Comparison of ENCODE assay signal across 9 cellular contexts in genomic region chr1:2213576-2214505, GRCh38. TPM values are rescaled to one million over a fixed set of nuclear protein-coding genes. Genes with fewer than 3 reads are reported as not detected.
DNase-seq lines count a peak whose midpoint lies in the region; ATAC-seq and TF ChIP-seq lines count a peak whose summit lies in the region.
"Had no signal": no experiment of that assay in that cellular context is flagged by ENCODE, and none has a peak within 500 bp of the region (broad histone marks: within the 10 kb centered on the region; RNA-seq: fewer than 3 reads in every experiment).

No MANE protein-coding gene starts in this region.

- peaks cover 3% of the 10 kb centered on the region for H3K9me3 Mint-ChIP-seq in mesothelial cell of epicardium

- H3K9ac ChIP-seq in PC-3 (ENCODE audit: low read length) = peak overlapping the region; percentile 80

- H3K9me3 ChIP-seq in PC-3 (ENCODE audit: low read length) = no peaks in the 10 kb centered on the region
- no peaks in the 10 kb centered on the region for H3K9me3 ChIP-seq in thoracic aorta

- H3K4me2 ChIP-seq in PC-3 (ENCODE audit: low read length) = peak overlapping the region; percentile 74

- peak overlapping the region; percentile 51; the same call in 1 of the 2 replicates for H3K4me3 ChIP-seq in PC-3 (ENCODE audit: low read length)
- H3K4me3 ChIP-seq in thoracic aorta = peak overlapping the region; percentile 69

- peak overlapping the region; percentile 10 for H3K4me3 Mint-ChIP-seq in mesothelial cell of epicardium

- H2AFZ ChIP-seq in PC-3 (ENCODE audit: low read length) = peak overlapping the region; percentile 76; the same call in 1 of the 2 replicates

- BruUV-seq in PC-3 (replicated peaks; lab: Mats Ljungman, UMichigan) = no TSS peak

- H3K79me2 ChIP-seq in PC-3 (ENCODE audit: low read length) = no peaks in the 10 kb centered on the region

- H3F3A ChIP-seq in PC-3 (ENCODE audit: low read length, unreplicated experiment) = no peaks in the 10 kb centered on the region

- peaks cover 25% of the 10 kb centered on the region for H3K4me1 Mint-ChIP-seq in mesothelial cell of epicardium

- H3K36me3 Mint-ChIP-seq in mesothelial cell of epicardium = no peaks in the 10 kb centered on the region

- H3K9me2 ChIP-seq in PC-3 (replicated peaks; ENCODE audit: low read length) = no peaks in the 10 kb centered on the region

- H3K27ac ChIP-seq in PC-3 (ENCODE audit: low read length) (peak overlapping the region; percentile 86), thoracic aorta (peak overlapping the region; percentile 100)

- TF ChIP-seq CTCF in PC-3 (conservative IDR thresholded peaks at IDR 0.05; ENCODE audit: low read depth, low read length) (no peak), mesothelial cell of epicardium (IDR thresholded peaks at IDR 0.05; ENCODE audit: unreplicated experiment) (no peak), thoracic aorta (IDR thresholded peaks at IDR 0.05) (no peak)

- intact Hi-C loops in PC-3 (cut with micrococcal nuclease) = loop anchor here (5.0 kb wide), 1 partner anchor 168 kb away; no protein-coding TSS in a partner anchor

- H4K20me1 ChIP-seq in PC-3 (ENCODE audit: low read length) = no peaks in the 10 kb centered on the region

- no peaks in the 10 kb centered on the region for H3K27me3 ChIP-seq in PC-3 (ENCODE audit: low read length)
- H3K27me3 ChIP-seq in thoracic aorta (replicated peaks; ENCODE audit: insufficient read depth) = no peaks in the 10 kb centered on the region

- POLR2A ChIA-PET in PC-3 (lab: Charles Lee; ENCODE audit: unreplicated experiment) = no interaction called here

- no peak for DNase-seq in PC-3
- peak; percentile 67 for DNase-seq in epidermal melanocyte (ENCODE audit: insufficient read length, low spot score)
- DNase-seq in mesothelial cell of epicardium (ENCODE audit: low spot score in 2 of 2, unreplicated experiment in 2 of 2) = peak in 1 of 2 experiments; percentile 73
- peak; percentile 63 for DNase-seq in thoracic aorta (ENCODE audit: low spot score)
- DNase-seq in stimulated activated CD4-positive, alpha-beta T cell treated with anti-CD3 and anti-CD28 coated beads, Interleukin-4, amount 100 ng/mL, for 1 hour = no peak
- DNase-seq in DMS53 (lab: John Stamatoyannopoulos, UW) = no peak
- DNase-seq in UCSD-AML1 (lab: John Stamatoyannopoulos, UW; ENCODE audit: unreplicated experiment) = no peak
- DNase-seq: activated naive CD4-positive, alpha-beta T cell treated with anti-CD3 and anti-CD28 coated beads, Interleukin-2, amount 50 U/mL, for 16 hours had no signal

- H3K4me1 ChIP-seq in PC-3 (ENCODE audit: insufficient read depth, low read length) (peaks cover 31% of the 10 kb centered on the region), thoracic aorta (ENCODE audit: control insufficient read depth in 1 of 2, low read depth in 2 of 2) (peaks cover 40 to 60% of the 10 kb centered on the region in 2 donors)

- CTCF ChIA-PET in PC-3 (lab: Charles Lee) = no interaction called here

- no peaks in the 10 kb centered on the region for H3K27me3 Mint-ChIP-seq in mesothelial cell of epicardium (ENCODE audit: low read depth)

- peak overlapping the region; percentile 96 for H3K27ac Mint-ChIP-seq in mesothelial cell of epicardium

- ATAC-seq in PC-3 = no peak
- peak; percentile 39 for ATAC-seq in thoracic aorta (ENCODE audit: insufficient number of reproducible peaks, low FRiP score, low read depth)
- ATAC-seq in HG03354 (IDR thresholded peaks at IDR 0.05; ENCODE audit: poor library complexity, severe bottlenecking, unreplicated experiment) = no peak

- H3K36me3 ChIP-seq in PC-3 (ENCODE audit: low read depth, low read length) (no peaks in the 10 kb centered on the region), thoracic aorta (no peaks in the 10 kb centered on the region)

RNA-seq across cellular contexts. Expression of gene SKI, which starts 14.3 kb away (rescaled TPM):
- 28.3 and 61.7 TPM in 2 replicates for total RNA-seq in PC-3 (2014; rRNA removed)
- total RNA-seq in mesothelial cell of epicardium = 105 to 110 TPM (median 105 TPM) in 3 replicates
- 100 to 1,000 TPM; 135 to 138 TPM for total RNA-seq in thoracic aorta

RNA-seq across cellular contexts. Expression of gene FAAP20, which starts 19.3 kb away (rescaled TPM):
- total RNA-seq in PC-3 (2014; rRNA removed) = 114 and 148 TPM in 2 replicates
- total RNA-seq in mesothelial cell of epicardium = 92.2 to 100 TPM (median 94.1 TPM) in 3 replicates
- total RNA-seq in thoracic aorta = 10 to 100 TPM; 29.1 to 52.6 TPM

Comparison
In these comparisons a context has a peak if more than half of its experiments do, and no peak if none do; other contexts are left out.
1. DNase-seq: peak in epidermal melanocyte (single experiment) and thoracic aorta (single experiment); none in PC-3 (single experiment), stimulated activated CD4-positive, alpha-beta T cell treated with anti-CD3 and anti-CD28 coated beads, Interleukin-4, amount 100 ng/mL, for 1 hour (single experiment), DMS53 (single experiment) and UCSD-AML1 (single experiment).